ENCODE assay signal across 17 cellular contexts in genomic region chr9:136010615-136011341, GRCh38. TPM values are rescaled to one million over a fixed set of nuclear protein-coding genes. Genes with fewer than 3 reads are reported as not detected.
DNase-seq lines count a peak whose midpoint lies in the region; ATAC-seq, FAIRE-seq and TF ChIP-seq lines count a peak whose summit lies in the region.
"Had no signal": no experiment of that assay in that cellular context is flagged by ENCODE, and none has a peak within 500 bp of the region (broad histone marks: within the 10 kb centered on the region; RNA-seq: fewer than 3 reads in every experiment).

No MANE protein-coding gene starts in this region.

- peak overlapping the region; percentile 66 for H3K9ac ChIP-seq in NT2/D1 (ENCODE audit: insufficient read length, low read depth)
- peak overlapping the region; percentile 1 for H3K9ac ChIP-seq in endothelial cell of umbilical vein (replicated peaks; ENCODE audit: extremely low read depth, insufficient read depth, low read length)
- H3K9ac ChIP-seq in liver (ENCODE audit: low read depth in 1 of 2, low read length in 2 of 2) = no peak overlapping the region

- peaks cover 2% of the 10 kb centered on the region for H3K79me2 ChIP-seq in endothelial cell of umbilical vein (ENCODE audit: control insufficient read depth, insufficient read depth, low read length)

- CTCF ChIA-PET in endothelial cell of umbilical vein (lab: Charles Lee) = interaction anchor here (0.7 to 1.9 kb wide), 5 partner anchors 18 to 112 kb away, joined by 3 to 12 read pairs (median 4); no protein-coding TSS in a partner anchor

- POLR2A ChIA-PET in endothelial cell of umbilical vein (lab: Charles Lee) = no interaction called here

- peak; percentile 53 for TF ChIP-seq POLR2A in endothelial cell of umbilical vein (IDR thresholded peaks at IDR 0.05; ENCODE audit: low read depth, low read length)
- no peak for TF ChIP-seq POLR2A in stomach (IDR thresholded peaks at IDR 0.05)

- TF ChIP-seq CTCF in endothelial cell of umbilical vein (IDR thresholded peaks at IDR 0.05; ENCODE audit: extremely low read depth in 1 of 2, insufficient read depth in 1 of 2, low read depth in 1 of 2, low read length in 2 of 2) = no peak
- TF ChIP-seq CTCF in liver (IDR thresholded peaks at IDR 0.05; ENCODE audit: low read depth, low read length, missing input control) = no peak
- no peak for TF ChIP-seq CTCF in stomach (IDR thresholded peaks at IDR 0.05)

- H2AFZ ChIP-seq in endothelial cell of umbilical vein (ENCODE audit: low read depth, low read length) = no peak overlapping the region

- H3K4me2 ChIP-seq in endothelial cell of umbilical vein (ENCODE audit: insufficient read depth, low read length) = peak overlapping the region; percentile 49

- WGBS in liver = 86% methylated on average over 28 of the region's 28 CpGs
- 77 to 87% (median 84%) methylated on average over 21 to 28 of the region's 28 CpGs for WGBS in stomach, 5 donors

- no peaks in the 10 kb centered on the region for H3K36me3 Mint-ChIP-seq in T-helper 17 cell (ENCODE audit: low read depth)
- H3K36me3 Mint-ChIP-seq: memory B cell had no signal

- H3K27me3 ChIP-seq in NT2/D1 (ENCODE audit: insufficient read depth, insufficient read length) (no peaks in the 10 kb centered on the region), endothelial cell of umbilical vein (ENCODE audit: control insufficient read depth in 2 of 2, insufficient read depth in 2 of 2, low read length in 2 of 2) (no peaks in the 10 kb centered on the region), liver (ENCODE audit: control insufficient read depth in 4 of 4, insufficient read depth in 4 of 4, low read length in 3 of 4) (no peaks in the 10 kb centered on the region), stomach (no peaks in the 10 kb centered on the region)
- H3K27me3 ChIP-seq: ovary had no signal

- H3K27me3 Mint-ChIP-seq in T-helper 17 cell = no peaks in the 10 kb centered on the region
- H3K27me3 Mint-ChIP-seq: activated CD4-positive, alpha-beta memory T cell treated with anti-CD3 and anti-CD28 coated beads, Interleukin-2, amount 10 ng/mL, durations not matched to agents 7 days and 5 days had no signal

- H3K27ac ChIP-seq in endothelial cell of umbilical vein (ENCODE audit: insufficient read depth, low read depth, low read length) = peak overlapping the region; percentile 76
- peak overlapping the region; percentile 45 to 81 for H3K27ac ChIP-seq in liver (ENCODE audit: low read depth in 1 of 2, low read length in 2 of 2)
- H3K27ac ChIP-seq in stomach = peak overlapping the region in 4 of 5 donors; percentile 29 to 74 (median 72)
- H3K27ac ChIP-seq: HL-60 had no signal

- no peaks in the 10 kb centered on the region for H3K4me1 Mint-ChIP-seq in T-helper 17 cell
- H3K4me1 Mint-ChIP-seq: activated CD4-positive, alpha-beta memory T cell treated with anti-CD3 and anti-CD28 coated beads, Interleukin-2, amount 10 ng/mL, durations not matched to agents 7 days and 5 days; memory B cell had no signal

- dilution Hi-C loops in endothelial cell of umbilical vein (cut with MboI; ENCODE audit: extremely low pct_ligation_motif_present, low sequenced_read_pairs) = no loop called here

- H3K9me1 ChIP-seq in endothelial cell of umbilical vein (replicated peaks; ENCODE audit: control insufficient read depth, extremely low read depth, insufficient read depth, low read length) = no peaks in the 10 kb centered on the region

- no peaks in the 10 kb centered on the region for H3K9me3 ChIP-seq in NT2/D1 (ENCODE audit: insufficient read depth, low read length)
- H3K9me3 ChIP-seq in endothelial cell of umbilical vein (replicated peaks; ENCODE audit: control insufficient read depth, insufficient read depth, low read length) = no peaks in the 10 kb centered on the region
- H3K9me3 ChIP-seq in liver (ENCODE audit: control insufficient read depth in 4 of 4, low read length in 3 of 4) = no peaks in the 10 kb centered on the region
- H3K9me3 ChIP-seq in stomach = no peaks in the 10 kb centered on the region
- H3K9me3 ChIP-seq in T-helper 17 cell (ENCODE audit: control insufficient read depth, low read length, poor library complexity, severe bottlenecking) = no peaks in the 10 kb centered on the region
- H3K9me3 ChIP-seq: ovary had no signal

- no peak overlapping the region for H3K4me3 Mint-ChIP-seq in T-helper 17 cell
- H3K4me3 Mint-ChIP-seq: activated CD4-positive, alpha-beta memory T cell treated with anti-CD3 and anti-CD28 coated beads, Interleukin-2, amount 10 ng/mL, durations not matched to agents 7 days and 5 days; memory B cell had no signal

- no TSS peak for BruUV-seq in endothelial cell of umbilical vein (replicated peaks; lab: Mats Ljungman, UMichigan)

- no peaks in the 10 kb centered on the region for H4K20me1 ChIP-seq in endothelial cell of umbilical vein (replicated peaks; ENCODE audit: control insufficient read depth, extremely low read depth, insufficient read depth, low read length)

- H3K4me1 ChIP-seq in NT2/D1 (ENCODE audit: insufficient read depth, insufficient read length) (peaks cover 68% of the 10 kb centered on the region), endothelial cell of umbilical vein (ENCODE audit: control insufficient read depth, extremely low read depth, insufficient read depth, low read length) (peaks cover 54% of the 10 kb centered on the region), liver (ENCODE audit: control insufficient read depth in 4 of 4, insufficient read depth in 4 of 4, low read length in 3 of 4) (peaks cover 17 to 44% (median 29%) of the 10 kb centered on the region in 4 donors), stomach (peaks cover 0 to 73% (median 38%) of the 10 kb centered on the region in 4 donors)

- ATAC-seq in T-helper 17 cell = no peak
- ATAC-seq in GM18498 (IDR thresholded peaks at IDR 0.05; ENCODE audit: unreplicated experiment) = no peak
- ATAC-seq in HG02973 (IDR thresholded peaks at IDR 0.05; ENCODE audit: unreplicated experiment) = no peak
- ATAC-seq: GM12878 had no signal

- no peak for DNase-seq in NT2/D1 (ENCODE audit: low read depth, low spot score)
- DNase-seq in endothelial cell of umbilical vein (ENCODE audit: low read depth, low spot score) = peak; percentile 73
- DNase-seq in stomach = no peak
- DNase-seq in T-helper 17 cell = no peak
- no peak for DNase-seq in G401 (ENCODE audit: low spot score)
- DNase-seq: activated CD4-positive, alpha-beta memory T cell treated with anti-CD3 and anti-CD28 coated beads, Interleukin-2, amount 10 ng/mL, durations not matched to agents 7 days and 5 days; AML-193; DND-41; NCI-H2029 treated with DMSO at 0.1 percent for 48 hours; T1000 had no signal

- no peak overlapping the region for H3K27ac Mint-ChIP-seq in T-helper 17 cell
- H3K27ac Mint-ChIP-seq: activated CD4-positive, alpha-beta memory T cell treated with anti-CD3 and anti-CD28 coated beads, Interleukin-2, amount 10 ng/mL, durations not matched to agents 7 days and 5 days; memory B cell had no signal

- FAIRE-seq in endothelial cell of umbilical vein (lab: Jason Lieb, UNC) = peak; percentile 92
- FAIRE-seq: GM12878 had no signal

- in situ Hi-C loops in G401 (cut with HindIII; ENCODE audit: low sequenced_read_pairs) = no loop called here

- H3K4me3 ChIP-seq in NT2/D1 (ENCODE audit: insufficient read length, low read depth) = no peak overlapping the region
- no peak overlapping the region for H3K4me3 ChIP-seq in endothelial cell of umbilical vein (replicated peaks in 1 of 3; ENCODE audit: insufficient read depth in 1 of 3, low read depth in 1 of 3, low read length in 3 of 3)
- no peak overlapping the region for H3K4me3 ChIP-seq in liver (ENCODE audit: low read depth in 1 of 3, low read length in 3 of 3)
- H3K4me3 ChIP-seq in stomach = no peak overlapping the region
- H3K4me3 ChIP-seq: GM12878, ovary had no signal

- intact Hi-C loops in endothelial cell of umbilical vein (cut with micrococcal nuclease) = loop anchor here (1.0 kb wide), 3 partner anchors 18 to 42 kb away; no protein-coding TSS in a partner anchor
- intact Hi-C loops in stomach (cut with DNase I; ENCODE audit: low total_unique reads) = no loop called here

- no peak for TF ChIP-seq EP300 in stomach (IDR thresholded peaks at IDR 0.05)

- TF ChIP-seq RAD21 in liver (IDR thresholded peaks at IDR 0.05) = no peak

- H3K36me3 ChIP-seq in NT2/D1 (ENCODE audit: insufficient read depth, insufficient read length, low read length) = peaks cover 73% of the 10 kb centered on the region
- peaks cover 0 to 2% of the 10 kb centered on the region in 2 experiments for H3K36me3 ChIP-seq in endothelial cell of umbilical vein (ENCODE audit: control insufficient read depth in 2 of 2, extremely low read depth in 1 of 2, insufficient read depth in 2 of 2, low read length in 2 of 2)
- H3K36me3 ChIP-seq in liver (ENCODE audit: control insufficient read depth in 4 of 4, insufficient read depth in 3 of 4, low read depth in 1 of 4, low read length in 3 of 4) = peaks cover 0 to 7% (median 0%) of the 10 kb centered on the region in 4 donors
- H3K36me3 ChIP-seq in stomach = peaks cover 10 to 71% (median 62%) of the 10 kb centered on the region in 4 donors
- H3K36me3 ChIP-seq: ovary had no signal

TF ChIP-seq in endothelial cell of umbilical vein, 7 proteins besides CTCF, POLR2A, EP300 and RAD21 (continues in another document):
- TF ChIP-seq FOS (IDR thresholded peaks at IDR 0.05; ENCODE audit: borderline replicate concordance, insufficient read depth, low read length) (peak; percentile 80), JUN (IDR thresholded peaks at IDR 0.05; ENCODE audit: borderline replicate concordance, insufficient read depth, insufficient read length, low read depth) (no peak)

TF ChIP-seq in liver, 16 proteins besides CTCF, POLR2A, EP300 and RAD21:
- peak; percentile 58 for TF ChIP-seq NR2F2 (IDR thresholded peaks at IDR 0.05)
- no peak for TF ChIP-seq GABPA (IDR thresholded peaks at IDR 0.05 in 1 of 2, conservative IDR thresholded peaks at IDR 0.05 in 1 of 2)
- no peak for TF ChIP-seq JUND (IDR thresholded peaks at IDR 0.05)
TF ChIP-seq in liver: peak in this region for 1.

RNA-seq across cellular contexts. Expression of gene UBAC1, which starts 49.6 kb away (rescaled TPM):
- total RNA-seq in endothelial cell of umbilical vein = 36.5 and 39.5 TPM in 2 replicates
- polyA plus RNA-seq in endothelial cell of umbilical vein = 56.6 and 56.7 TPM in 2 replicates
- polyA plus RNA-seq in endothelial cell of umbilical vein (2011; cell fraction: cytosol; rRNA removed) = 47.6 and 49.4 TPM in 2 replicates
- 73.5 and 74.6 TPM in 2 replicates for polyA plus RNA-seq in endothelial cell of umbilical vein (2011; cell fraction: nucleus; rRNA removed)
- polyA plus RNA-seq in endothelial cell of umbilical vein (2012) = 32.0 and 33.4 TPM in 2 replicates
- polyA minus RNA-seq in endothelial cell of umbilical vein = 33.8 and 40.7 TPM in 2 replicates
- polyA minus RNA-seq in endothelial cell of umbilical vein (2011; cell fraction: cytosol; rRNA and poly(A)+ RNA removed) = 29.9 TPM
- 9.7 and 10.6 TPM in 2 replicates for polyA minus RNA-seq in endothelial cell of umbilical vein (2011; cell fraction: nucleus; rRNA and poly(A)+ RNA removed)
- 100 to 1,000 TPM in 1 of 2 donors, 10 to 100 TPM in 1; 16.4 to 115 TPM for total RNA-seq in liver
- 10 to 100 TPM; 16.2 to 16.4 TPM for polyA plus RNA-seq in liver
- total RNA-seq in stomach = 10 to 100 TPM; 22.6 to 70.1 (median 50.4) TPM
- 10 to 100 TPM; 34.7 to 55.4 (median 34.8) TPM for polyA plus RNA-seq in stomach
- total RNA-seq in T-helper 17 cell = 10 to 100 TPM; 23.2 to 23.7 TPM
- total RNA-seq in G401 (2014; rRNA removed; shearing (Covaris generic)) = 93.7 and 104 TPM in 2 replicates

Comparison
In these comparisons a context has a peak if more than half of its experiments do, and no peak if none do; other contexts are left out.
1. H3K9ac ChIP-seq: peak in NT2/D1 (single experiment) and endothelial cell of umbilical vein (single experiment); none in liver (0 of 2).
2. Peak in every context shown above with its lines, with median percentiles within 50 percentile points of each other: H3K27ac ChIP-seq.